12 cellular contexts compared by ENCODE assay signal in the genomic region with DNA sequence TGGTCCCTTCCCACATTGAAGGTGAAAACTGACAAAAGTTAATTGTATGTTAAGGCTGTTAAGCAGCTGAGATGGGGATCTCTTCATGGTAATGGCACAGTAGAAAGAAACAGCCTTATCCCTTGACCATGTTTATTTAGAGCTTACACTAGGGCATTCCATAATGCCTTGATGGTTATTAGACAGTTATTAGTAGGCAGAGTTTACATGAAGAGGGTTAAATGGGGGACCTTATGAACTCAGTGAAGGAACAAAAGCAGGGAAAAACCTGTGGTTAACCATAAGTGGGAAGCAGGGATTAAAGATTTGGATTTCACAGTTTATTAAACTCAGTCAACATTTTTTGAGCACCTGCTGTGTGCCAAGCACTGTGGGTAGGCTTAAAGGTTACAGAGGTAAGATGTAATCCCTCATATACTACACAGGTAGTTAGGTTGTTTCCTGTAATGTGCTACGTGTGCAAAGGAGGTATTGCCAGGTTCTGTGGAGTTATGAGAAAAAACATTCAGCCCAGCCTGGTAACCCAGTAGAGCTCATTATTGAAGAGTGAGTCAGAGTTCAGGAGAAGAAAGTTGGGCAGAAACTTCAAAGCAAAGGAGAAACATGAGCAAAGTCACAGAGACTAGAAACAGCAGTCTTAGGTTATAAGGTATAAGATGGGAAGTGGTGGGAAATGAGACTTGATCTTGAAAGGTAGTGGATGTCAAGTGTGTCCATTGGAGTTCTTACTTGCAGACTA. TPM values are rescaled to one million over a fixed set of nuclear protein-coding genes. Genes with fewer than 3 reads are reported as not detected.
A peak's percentile ranks its signal among the peaks of the same experiment; 100 is the strongest.
DNase-seq lines count a peak whose midpoint lies in the region; ATAC-seq and TF ChIP-seq lines count a peak whose summit lies in the region.
"Had no signal": no experiment of that assay in that cellular context is flagged by ENCODE, and none has a peak within 500 bp of the region (broad histone marks: within the 10 kb centered on the region; RNA-seq: fewer than 3 reads in every experiment).

No MANE protein-coding gene starts in this region.

- H3K4me3 ChIP-seq in smooth muscle cell (no peak overlapping the region), esophagus squamous epithelium (no peak overlapping the region)

- H3K27ac Mint-ChIP-seq in activated naive CD4-positive, alpha-beta T cell treated with anti-CD3 and anti-CD28 coated beads, Interleukin-2, amount 50 U/mL, for 24 hours: peak overlapping the region; percentile 9
- H3K27ac Mint-ChIP-seq in central memory CD8-positive, alpha-beta T cell (ENCODE audit: low read depth): peak overlapping the region; percentile 29

- no peaks in the 10 kb centered on the region for H3K27me3 Mint-ChIP-seq in activated naive CD4-positive, alpha-beta T cell treated with anti-CD3 and anti-CD28 coated beads, Interleukin-2, amount 50 U/mL, for 24 hours
- H3K27me3 Mint-ChIP-seq in central memory CD8-positive, alpha-beta T cell: no peaks in the 10 kb centered on the region

- no peak overlapping the region for H3K4me3 Mint-ChIP-seq in activated naive CD4-positive, alpha-beta T cell treated with anti-CD3 and anti-CD28 coated beads, Interleukin-2, amount 50 U/mL, for 24 hours
- H3K4me3 Mint-ChIP-seq in central memory CD8-positive, alpha-beta T cell: no peak overlapping the region
- H3K4me3 Mint-ChIP-seq: CD14-positive monocyte had no signal

- H3K9me3 Mint-ChIP-seq in activated naive CD4-positive, alpha-beta T cell treated with anti-CD3 and anti-CD28 coated beads, Interleukin-2, amount 50 U/mL, for 24 hours: no peaks in the 10 kb centered on the region
- H3K9me3 Mint-ChIP-seq in central memory CD8-positive, alpha-beta T cell: no peaks in the 10 kb centered on the region
- H3K9me3 Mint-ChIP-seq: CD14-positive monocyte had no signal

- peaks cover 13% of the 10 kb centered on the region for H3K36me3 Mint-ChIP-seq in activated naive CD4-positive, alpha-beta T cell treated with anti-CD3 and anti-CD28 coated beads, Interleukin-2, amount 50 U/mL, for 24 hours
- H3K36me3 Mint-ChIP-seq in central memory CD8-positive, alpha-beta T cell (ENCODE audit: insufficient read depth): peaks cover 36% of the 10 kb centered on the region

- H3K27ac ChIP-seq in smooth muscle cell (ENCODE audit: low read depth): peak overlapping the region; percentile 4
- no peak overlapping the region for H3K27ac ChIP-seq in esophagus squamous epithelium

- no peak for ATAC-seq in central memory CD8-positive, alpha-beta T cell (replicated peaks; ENCODE audit: extremely low read depth, poor library complexity, severe bottlenecking)

- intact Hi-C loops in esophagus squamous epithelium (cut with DNase I): no loop called here

- no peaks in the 10 kb centered on the region for H3K79me2 ChIP-seq in smooth muscle cell (ENCODE audit: low read depth)

- H3K4me2 ChIP-seq in smooth muscle cell: no peak overlapping the region

- TF ChIP-seq CTCF in smooth muscle cell (IDR thresholded peaks at IDR 0.05; ENCODE audit: borderline replicate concordance, insufficient read depth, poor library complexity, severe bottlenecking): no peak
- no peak for TF ChIP-seq CTCF in esophagus squamous epithelium (IDR thresholded peaks at IDR 0.05)

- no peaks in the 10 kb centered on the region for H3K9me3 ChIP-seq in smooth muscle cell (replicated peaks; ENCODE audit: low read depth)
- no peaks in the 10 kb centered on the region for H3K9me3 ChIP-seq in esophagus squamous epithelium

- no peak overlapping the region for H3K9ac ChIP-seq in smooth muscle cell (ENCODE audit: low read depth)

- no peak for DNase-seq in activated naive CD4-positive, alpha-beta T cell treated with Interleukin-2 at 50 U/mL for 16 hours
- DNase-seq in RKO (ENCODE audit: low spot score): peak; percentile 19
- DNase-seq in central memory CD8-positive, alpha-beta T cell (ENCODE audit: low spot score in 2 of 2): no peak
- DNase-seq in smooth muscle cell (lab: John Stamatoyannopoulos, UW; ENCODE audit: unreplicated experiment): no peak
- no peak for DNase-seq in esophagus squamous epithelium (lab: John Stamatoyannopoulos, UW)
- no peak for DNase-seq in Ammon's horn (ENCODE audit: low spot score)
- DNase-seq in SIG-M5 treated with dmso at 0.1 percent for 504 hours (lab: John Stamatoyannopoulos, UW; ENCODE audit: unreplicated experiment): no peak
- DNase-seq: left cardiac atrium, NCI-H1930 had no signal

- peaks cover 4% of the 10 kb centered on the region for H3F3A ChIP-seq in smooth muscle cell (ENCODE audit: low read depth)

- H3K27me3 ChIP-seq in smooth muscle cell (ENCODE audit: low read depth) (no peaks in the 10 kb centered on the region), esophagus squamous epithelium (no peaks in the 10 kb centered on the region)

- no peaks in the 10 kb centered on the region for H3K4me1 ChIP-seq in smooth muscle cell (ENCODE audit: low read depth)
- no peaks in the 10 kb centered on the region for H3K4me1 ChIP-seq in esophagus squamous epithelium

- WGBS in smooth muscle cell (ENCODE audit: low lambda C conversion rate): 48% methylated on average over 1 of the region's 1 CpG
- WGBS in esophagus squamous epithelium, 2 donors: 38 to 50% methylated on average over 1 of the region's 1 CpG

- H3K36me3 ChIP-seq in smooth muscle cell (ENCODE audit: low read depth) (peaks cover 5% of the 10 kb centered on the region), esophagus squamous epithelium (peaks cover 0 to 98% (median 10%) of the 10 kb centered on the region in 3 donors)

- no peak for TF ChIP-seq POLR2A in esophagus squamous epithelium (IDR thresholded peaks at IDR 0.05)

- H4K20me1 ChIP-seq in smooth muscle cell (ENCODE audit: low read depth): peaks cover 19% of the 10 kb centered on the region

- H2AFZ ChIP-seq in smooth muscle cell (ENCODE audit: low read depth): no peak overlapping the region

- H3K4me1 Mint-ChIP-seq in activated naive CD4-positive, alpha-beta T cell treated with anti-CD3 and anti-CD28 coated beads, Interleukin-2, amount 50 U/mL, for 24 hours: peaks cover 14% of the 10 kb centered on the region
- H3K4me1 Mint-ChIP-seq in central memory CD8-positive, alpha-beta T cell: no peaks in the 10 kb centered on the region
- H3K4me1 Mint-ChIP-seq: CD14-positive monocyte had no signal

RNA-seq across cellular contexts. Expression of gene GNRH2, which starts 32.3 kb away (rescaled TPM):
- not detected in 2 replicates for total RNA-seq in smooth muscle cell
- polyA plus RNA-seq in smooth muscle cell: not detected in 2 replicates
- not detected for total RNA-seq in esophagus squamous epithelium
- total RNA-seq: left cardiac atrium, pulmonary artery endothelial cell had no signal
- polyA plus RNA-seq: CD14-positive monocyte had no signal

RNA-seq across cellular contexts. Expression of gene MRPS26, which starts 34.7 kb away (rescaled TPM):
- total RNA-seq in smooth muscle cell (18.3 and 24.4 TPM in 2 replicates), esophagus squamous epithelium (10 to 100 TPM; 39.5 to 60.7 (median 50.9) TPM)
- polyA plus RNA-seq in smooth muscle cell: 62.9 and 79.6 TPM in 2 replicates
